In the genomic region with DNA sequence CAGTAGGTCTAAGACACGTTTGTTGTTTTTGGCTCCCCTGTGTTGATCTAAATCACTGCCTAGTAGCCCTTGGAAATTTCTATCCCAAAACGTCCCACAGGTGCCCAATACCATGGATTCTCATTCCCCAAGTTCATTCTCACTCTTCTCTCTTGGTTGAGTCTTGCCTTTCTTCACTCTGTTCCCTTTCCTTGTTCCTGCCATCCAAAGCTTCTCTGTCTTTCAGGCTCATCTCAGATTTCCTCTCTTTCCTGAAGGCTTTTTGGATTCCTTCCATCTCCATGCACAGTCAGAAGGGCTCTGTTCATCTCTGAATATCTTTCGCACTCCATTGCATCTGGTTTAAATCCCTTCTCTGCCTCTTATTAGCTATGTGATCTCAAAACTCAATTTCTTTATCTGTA, we compare ENCODE assay signal across 14 cellular contexts. TPM values are rescaled to one million over a fixed set of nuclear protein-coding genes. Genes with fewer than 3 reads are reported as not detected.
"Had no signal": no experiment of that assay in that cellular context is flagged by ENCODE, and none has a peak within 500 bp of the region (broad histone marks: within the 10 kb centered on the region; RNA-seq: fewer than 3 reads in every experiment).

No MANE protein-coding gene starts in this region.

- H3K9me3 ChIP-seq: thyroid gland, uterus had no signal

- H3K36me3 ChIP-seq: thyroid gland, uterus had no signal

- H3K4me1 ChIP-seq: uterus had no signal

- ATAC-seq: left colon; naive thymus-derived CD8-positive, alpha-beta T cell; right cardiac atrium had no signal

- H3K27me3 ChIP-seq: thyroid gland, uterus had no signal

- H3K27ac ChIP-seq: thyroid gland, uterus had no signal

- H3K4me2 ChIP-seq: smooth muscle cell had no signal

- FAIRE-seq: TTC549 had no signal

- DNase-seq: activated CD4-positive, alpha-beta T cell treated with anti-CD3 and anti-CD28 coated beads, Interleukin-2, amount 50 U/mL, for 1 hour; activated T-cell treated with anti-CD3 and anti-CD28 coated beads, Interleukin-2, amount 50 U/mL, for 1 hour; amniotic stem cell; hippocampal formation; left colon; naive thymus-derived CD8-positive, alpha-beta T cell; posterior cingulate gyrus; right cardiac atrium; T-helper 2 cell; thyroid gland; uterus had no signal

- H3K4me3 ChIP-seq: lung, smooth muscle cell, thyroid gland, uterus had no signal

RNA-seq across cellular contexts. Expression of a gene that starts 54.2 kb away (rescaled TPM):
- total RNA-seq: naive thymus-derived CD8-positive, alpha-beta T cell had no signal
- polyA plus RNA-seq: naive thymus-derived CD8-positive, alpha-beta T cell had no signal
